Comparison of ENCODE assay signal across 18 cellular contexts in the genomic region with DNA sequence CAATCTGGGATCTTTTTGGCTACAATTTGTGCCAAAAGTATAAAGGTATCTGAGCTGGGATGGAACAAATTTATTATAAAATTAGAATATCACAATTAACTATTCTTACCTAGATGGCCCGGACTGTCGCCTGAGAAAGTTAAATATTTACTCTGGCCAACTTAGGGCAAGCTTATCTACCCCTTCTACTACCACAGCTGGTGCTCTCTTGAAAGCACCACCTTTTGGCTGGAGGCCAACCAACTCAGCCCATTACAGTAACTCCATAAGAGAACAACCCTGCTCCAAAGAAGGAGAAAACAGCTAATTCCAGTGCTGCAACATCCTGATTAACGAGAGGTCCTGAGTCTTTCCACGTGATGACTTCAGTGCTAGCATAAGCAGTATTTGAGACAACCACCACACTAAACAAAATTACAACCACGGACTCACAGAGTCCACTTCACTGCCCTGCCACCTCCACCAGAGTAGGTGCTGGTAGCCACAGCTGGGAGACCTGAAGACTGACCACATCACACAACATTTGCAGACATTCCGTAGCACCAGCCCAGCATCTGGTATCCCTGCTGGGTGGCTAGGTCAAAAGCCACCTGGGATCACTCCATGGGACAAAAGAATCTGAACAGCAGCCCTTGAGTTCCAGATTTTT. TPM values are rescaled to one million over a fixed set of nuclear protein-coding genes. Genes with fewer than 3 reads are reported as not detected.
DNase-seq lines count a peak whose midpoint lies in the region; ATAC-seq and TF ChIP-seq lines count a peak whose summit lies in the region.
"Had no signal": no experiment of that assay in that cellular context is flagged by ENCODE, and none has a peak within 500 bp of the region (broad histone marks: within the 10 kb centered on the region; RNA-seq: fewer than 3 reads in every experiment).

No MANE protein-coding gene starts in this region.

- no peaks in the 10 kb centered on the region for H3K4me1 ChIP-seq in left lung

- TF ChIP-seq CTCF in left lung (IDR thresholded peaks at IDR 0.05), result no peak
- no peak for TF ChIP-seq CTCF in omental fat pad (IDR thresholded peaks at IDR 0.05)

- no peaks in the 10 kb centered on the region for H3K36me3 ChIP-seq in left lung
- H3K36me3 ChIP-seq: neutrophil, upper lobe of left lung had no signal

- H3K27me3 ChIP-seq in left lung, result no peaks in the 10 kb centered on the region
- H3K27me3 ChIP-seq: upper lobe of left lung had no signal

- DNase-seq in DMS 273 treated with DMSO at 0.1 percent for 48 hours (lab: John Stamatoyannopoulos, UW) (peak; percentile 51), NCI-H1105 treated with DMSO at 0.1 percent for 48 hours (lab: John Stamatoyannopoulos, UW) (peak; percentile 36), SW480 (ENCODE audit: low spot score) (peak; percentile 16), left lung (peak in 1 of 2 donors; percentile 74), GM19238 (ENCODE audit: insufficient read length, low spot score) (no peak), omental fat pad (ENCODE audit: low spot score) (no peak)
- DNase-seq: activated CD4-positive, alpha-beta T cell treated with anti-CD3 and anti-CD28 coated beads, Interleukin-2, amount 50 U/mL, for 1 hour; activated naive CD8-positive, alpha-beta T cell treated with anti-CD3 and anti-CD28 coated beads, Interleukin-2, amount 50 U/mL, for 24 hours; HCEC 1CT; IMR-90; NCI-H1048; SIG-M5; stimulated activated CD4-positive, alpha-beta T cell treated with anti-CD3 and anti-CD28 coated beads, Interleukin-4, amount 100 ng/mL, for 1 hour had no signal

- intact Hi-C loops in left lung (cut with DNase I), result no loop called here

- no peak overlapping the region for H3K4me3 ChIP-seq in left lung
- H3K4me3 ChIP-seq: upper lobe of left lung had no signal

- peaks cover 0 to 10% of the 10 kb centered on the region in 2 donors for H3K9me3 ChIP-seq in left lung
- H3K9me3 ChIP-seq: neutrophil had no signal

- TF ChIP-seq POLR2A in GM18505 (IDR thresholded peaks at IDR 0.05; ENCODE audit: borderline replicate concordance, extremely low read depth, insufficient read depth, insufficient read length), result no peak

- ATAC-seq in left lung (peak; percentile 96), GM21390 (IDR thresholded peaks at IDR 0.05; ENCODE audit: unreplicated experiment) (no peak), GM18505 (IDR thresholded peaks at IDR 0.05; ENCODE audit: unreplicated experiment) (no peak), omental fat pad (ENCODE audit: low FRiP score) (no peak)
- ATAC-seq: activated naive CD8-positive, alpha-beta T cell treated with anti-CD3 and anti-CD28 coated beads, Interleukin-2, amount 50 U/mL, for 24 hours; sciatic nerve had no signal

- no peak overlapping the region for H3K27ac ChIP-seq in left lung
- H3K27ac ChIP-seq: neutrophil, upper lobe of left lung had no signal

RNA-seq across cellular contexts. Expression of a gene that starts 43.2 kb away (rescaled TPM):
- 10 to 100 TPM; 12.2 to 21.3 TPM for total RNA-seq in left lung
- total RNA-seq in omental fat pad, result 10 to 100 TPM; 15.0 to 28.5 (median 21.3) TPM

Comparison
In these comparisons a context has a peak if more than half of its experiments do, and no peak if none do; other contexts are left out.
1. DNase-seq: peak in DMS 273 treated with DMSO at 0.1 percent for 48 hours (single experiment), NCI-H1105 treated with DMSO at 0.1 percent for 48 hours (single experiment) and SW480 (single experiment); none in GM19238 (single experiment) and omental fat pad (single experiment).